In the genomic region with DNA sequence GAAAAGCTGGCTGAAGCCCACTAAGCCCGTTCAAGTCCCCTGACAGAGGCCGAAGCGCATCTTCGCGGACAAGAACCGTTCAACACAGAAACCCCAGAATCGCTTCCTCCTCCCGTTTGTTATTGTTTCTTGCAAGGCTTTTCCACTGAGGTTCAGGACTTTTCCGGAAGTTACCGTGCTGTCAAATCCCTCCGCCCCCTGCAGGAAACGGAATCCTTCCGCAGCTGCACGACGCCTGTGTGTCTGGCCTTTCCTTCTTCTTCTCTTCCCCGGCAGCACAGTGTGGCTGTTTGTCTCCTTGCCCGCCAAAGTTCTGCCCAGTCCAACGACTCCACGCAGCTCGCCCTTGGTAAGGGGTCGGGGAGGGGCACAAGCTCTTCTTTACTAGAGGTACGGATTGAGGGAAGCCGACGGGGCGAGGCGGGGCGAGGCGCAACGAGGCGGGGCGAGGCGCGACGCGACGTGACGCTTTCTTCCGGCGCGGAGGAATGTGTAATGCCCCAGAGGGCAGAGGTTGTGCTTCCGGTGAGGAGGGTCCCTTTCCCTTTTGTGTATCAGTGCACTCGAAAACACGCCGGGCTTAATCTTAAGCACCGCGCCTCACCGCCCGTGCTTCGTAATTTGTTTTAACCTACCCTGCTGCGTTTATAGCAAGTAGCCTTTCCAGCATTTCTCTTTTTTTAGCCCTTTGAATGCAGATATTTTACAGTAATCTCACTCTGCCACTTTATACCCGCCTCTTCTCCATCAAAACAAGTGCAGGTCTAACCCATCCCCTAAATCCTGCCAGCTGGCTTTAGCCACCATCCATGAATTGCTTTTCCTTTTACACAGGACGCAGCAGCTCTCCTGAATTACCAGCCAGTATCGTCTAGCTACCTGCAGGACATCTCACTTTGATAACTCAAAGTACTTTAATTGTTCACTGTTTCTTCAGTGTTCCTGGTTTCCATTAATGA, we compare ENCODE assay signal across 8 cellular contexts. TPM values are rescaled to one million over a fixed set of nuclear protein-coding genes. Genes with fewer than 3 reads are reported as not detected.
DNase-seq lines count a peak whose midpoint lies in the region; ATAC-seq and TF ChIP-seq lines count a peak whose summit lies in the region.

Gene KDM5A (minus strand): TSS at position 183 of the 959 bp plus-strand sequence. CDS start 229 bp downstream, outside the sequence.

- H3K27ac ChIP-seq in KMS-11, result peak within 1 kb of the TSS; percentile 76
- peak within 1 kb of the TSS; percentile 95 for H3K27ac ChIP-seq in stomach smooth muscle (ENCODE audit: low read length)

- peaks cover 19% of the 10 kb centered on the region; the same call in 1 of the 2 replicates for H4K20me1 ChIP-seq in KMS-11 (ENCODE audit: insufficient read depth)

- intact Hi-C loops in Caco-2 (cut with micrococcal nuclease; ENCODE audit: unreplicated experiment), result loop anchor here (1.0 kb wide), 1 partner anchor 12 kb away; the partner anchor contains the start of gene CCDC77

- H3K4me1 ChIP-seq in Caco-2 (peaks cover 11% of the 10 kb centered on the region), KMS-11 (ENCODE audit: low read depth, poor library complexity, severe bottlenecking) (peaks cover 28% of the 10 kb centered on the region), stomach smooth muscle (ENCODE audit: control insufficient read depth, insufficient read depth, low read length) (peaks cover 14% of the 10 kb centered on the region)

- peak; percentile 88 for ATAC-seq in GM21619 (IDR thresholded peaks at IDR 0.05; ENCODE audit: unreplicated experiment)

- H3K4me2 ChIP-seq in KMS-11, result peak within 1 kb of the TSS; percentile 100

- POLR2A ChIA-PET in Caco-2 (lab: Charles Lee), result interaction anchor here (0.5 to 2.0 kb wide), 10 partner anchors 8 to 1618 kb away, joined by 3 to 47 read pairs (median 4); partner anchors contain the start of gene CCDC77

- H3K4me3 Mint-ChIP-seq in Caco-2 (ENCODE audit: unreplicated experiment) (peak within 1 kb of the TSS; percentile 87), nephron progenitor cell (peak within 1 kb of the TSS; percentile 95)

- peak; percentile 94 to 95 for DNase-seq in Caco-2
- DNase-seq in activated T-cell treated with anti-CD3 and anti-CD28 coated beads for 48 hours (ENCODE audit: low read depth), result peak; percentile 79
- DNase-seq in fibroblast of mammary gland (ENCODE audit: low read depth), result peak; percentile 92
- peak; percentile 89 for DNase-seq in nephron progenitor cell
- no peak for DNase-seq in NCI-H1417 (lab: John Stamatoyannopoulos, UW)

- H3K36me3 Mint-ChIP-seq in Caco-2 (ENCODE audit: insufficient read depth, unreplicated experiment) (peaks cover 15% of the 10 kb centered on the region), nephron progenitor cell (ENCODE audit: low read depth) (peaks cover 14% of the 10 kb centered on the region)

- CTCF ChIA-PET in Caco-2 (lab: Charles Lee), result interaction anchor here (0.7 to 1.2 kb wide), 2 partner anchors 12 to 1216 kb away, joined by 4 to 7 read pairs; partner anchors contain the start of gene CCDC77

- H3K27ac Mint-ChIP-seq in Caco-2 (ENCODE audit: unreplicated experiment), result peak within 1 kb of the TSS; percentile 94
- H3K27ac Mint-ChIP-seq in nephron progenitor cell, result peak within 1 kb of the TSS; percentile 100

- H3K79me2 ChIP-seq in KMS-11 (ENCODE audit: insufficient read depth, low read depth), result peaks cover 45% of the 10 kb centered on the region

- H3K9me3 Mint-ChIP-seq in Caco-2 (ENCODE audit: unreplicated experiment) (no peaks in the 10 kb centered on the region), nephron progenitor cell (no peaks in the 10 kb centered on the region)

- H3K36me3 ChIP-seq in Caco-2 (ENCODE audit: control insufficient read depth, insufficient read depth, low read length), result no peaks in the 10 kb centered on the region
- no peaks in the 10 kb centered on the region for H3K36me3 ChIP-seq in KMS-11 (ENCODE audit: insufficient read depth)
- H3K36me3 ChIP-seq in stomach smooth muscle (ENCODE audit: control insufficient read depth in 2 of 2, insufficient read depth in 2 of 2, low read length in 2 of 2), result no peaks in the 10 kb centered on the region

- H3K4me3 ChIP-seq in Caco-2 (ENCODE audit: low read depth, low read length) (peak within 1 kb of the TSS; percentile 72), KMS-11 (IDR thresholded peaks at IDR 0.05; ENCODE audit: insufficient read depth, low read depth, low read length) (no peak within 1 kb of the TSS), fibroblast of mammary gland (ENCODE audit: control insufficient read depth, low read depth, low read length) (peak within 1 kb of the TSS; percentile 97), stomach smooth muscle (ENCODE audit: low read length in 2 of 2) (peak within 1 kb of the TSS; percentile 96 to 97)

- H3K9ac ChIP-seq in KMS-11 (peak within 1 kb of the TSS; percentile 69), stomach smooth muscle (ENCODE audit: low read length in 2 of 2) (peak within 1 kb of the TSS; percentile 97)

- H3K27me3 ChIP-seq in Caco-2 (replicated peaks; ENCODE audit: control insufficient read depth, insufficient read depth, low read length) (no peaks in the 10 kb centered on the region), KMS-11 (ENCODE audit: insufficient read depth, low read depth) (no peaks in the 10 kb centered on the region), stomach smooth muscle (ENCODE audit: control insufficient read depth in 1 of 2, insufficient read depth in 2 of 2, low read length in 2 of 2) (no peaks in the 10 kb centered on the region)

- H2AFZ ChIP-seq in KMS-11 (ENCODE audit: low read depth), result peak within 1 kb of the TSS; percentile 90

- H3K9me3 ChIP-seq in Caco-2 (no peaks in the 10 kb centered on the region), stomach smooth muscle (ENCODE audit: control insufficient read depth in 2 of 2, low read length in 2 of 2) (no peaks in the 10 kb centered on the region)

- H3K4me1 Mint-ChIP-seq in Caco-2 (ENCODE audit: low read depth, unreplicated experiment), result peaks cover 7% of the 10 kb centered on the region
- H3K4me1 Mint-ChIP-seq in nephron progenitor cell, result peaks cover 41% of the 10 kb centered on the region

- H3K27me3 Mint-ChIP-seq in Caco-2 (ENCODE audit: insufficient read depth, unreplicated experiment), result no peaks in the 10 kb centered on the region
- peaks cover 4% of the 10 kb centered on the region for H3K27me3 Mint-ChIP-seq in nephron progenitor cell (ENCODE audit: low read depth, poor library complexity)

- no TSS peak for BruUV-seq in Caco-2 (replicated peaks; lab: Mats Ljungman, UMichigan)

- TF ChIP-seq CTCF in Caco-2 (IDR thresholded peaks at IDR 0.05; ENCODE audit: insufficient read depth in 1 of 2, low read depth in 1 of 2, low read length in 1 of 2, severe bottlenecking in 1 of 2, unreplicated experiment in 1 of 2) (no peak), KMS-11 (conservative IDR thresholded peaks at IDR 0.05; ENCODE audit: low read depth, low read length) (no peak), fibroblast of mammary gland (conservative IDR thresholded peaks at IDR 0.05; ENCODE audit: control insufficient read depth, insufficient read depth, low read depth, low read length) (no peak), nephron progenitor cell (IDR thresholded peaks at IDR 0.05) (no peak)

RNA-seq across cellular contexts. Expression of gene KDM5A, which starts in this region (rescaled TPM):
- total RNA-seq in Caco-2 (2022), result 72.7 and 89.6 TPM in 2 replicates

Comparison
In these comparisons a context has a peak if more than half of its experiments do, and no peak if none do; other contexts are left out.
1. DNase-seq: peak in Caco-2 (2 of 2), activated T-cell treated with anti-CD3 and anti-CD28 coated beads for 48 hours (single experiment), fibroblast of mammary gland (single experiment) and nephron progenitor cell (single experiment); none in NCI-H1417 (0 of 3).